1 cellular context compared by ENCODE assay signal in the genomic region with DNA sequence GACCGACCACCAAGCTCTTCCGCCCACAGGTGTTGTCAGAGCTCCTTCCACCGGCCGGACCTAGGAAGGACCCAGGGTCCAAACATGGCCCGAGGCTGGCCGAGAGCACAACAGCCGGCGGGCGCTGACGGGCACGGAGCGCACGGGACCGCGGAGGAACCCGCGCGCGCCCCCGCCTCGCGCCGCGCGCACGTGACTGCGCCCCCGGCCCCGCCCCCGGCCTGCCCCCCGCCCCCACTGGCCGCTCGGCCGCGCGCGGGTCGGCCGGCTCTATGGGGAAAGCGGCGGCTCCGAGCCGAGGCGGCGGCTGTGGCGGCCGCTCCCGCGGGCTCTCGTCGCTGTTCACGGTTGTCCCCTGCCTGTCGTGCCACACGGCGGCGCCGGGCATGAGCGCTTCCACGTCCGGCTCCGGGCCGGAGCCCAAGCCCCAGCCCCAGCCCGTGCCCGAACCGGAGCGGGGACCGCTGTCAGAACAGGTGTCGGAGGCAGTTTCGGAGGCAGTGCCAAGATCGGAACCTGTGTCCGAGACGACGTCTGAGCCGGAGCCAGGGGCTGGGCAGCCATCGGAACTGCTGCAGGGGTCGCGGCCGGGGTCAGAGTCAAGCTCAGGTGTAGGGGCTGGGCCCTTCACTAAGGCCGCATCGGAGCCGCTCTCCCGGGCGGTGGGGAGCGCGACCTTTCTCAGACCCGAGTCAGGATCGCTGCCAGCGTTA.
TF ChIP-seq lines count a peak whose summit lies in the region.

A gene with protein sequence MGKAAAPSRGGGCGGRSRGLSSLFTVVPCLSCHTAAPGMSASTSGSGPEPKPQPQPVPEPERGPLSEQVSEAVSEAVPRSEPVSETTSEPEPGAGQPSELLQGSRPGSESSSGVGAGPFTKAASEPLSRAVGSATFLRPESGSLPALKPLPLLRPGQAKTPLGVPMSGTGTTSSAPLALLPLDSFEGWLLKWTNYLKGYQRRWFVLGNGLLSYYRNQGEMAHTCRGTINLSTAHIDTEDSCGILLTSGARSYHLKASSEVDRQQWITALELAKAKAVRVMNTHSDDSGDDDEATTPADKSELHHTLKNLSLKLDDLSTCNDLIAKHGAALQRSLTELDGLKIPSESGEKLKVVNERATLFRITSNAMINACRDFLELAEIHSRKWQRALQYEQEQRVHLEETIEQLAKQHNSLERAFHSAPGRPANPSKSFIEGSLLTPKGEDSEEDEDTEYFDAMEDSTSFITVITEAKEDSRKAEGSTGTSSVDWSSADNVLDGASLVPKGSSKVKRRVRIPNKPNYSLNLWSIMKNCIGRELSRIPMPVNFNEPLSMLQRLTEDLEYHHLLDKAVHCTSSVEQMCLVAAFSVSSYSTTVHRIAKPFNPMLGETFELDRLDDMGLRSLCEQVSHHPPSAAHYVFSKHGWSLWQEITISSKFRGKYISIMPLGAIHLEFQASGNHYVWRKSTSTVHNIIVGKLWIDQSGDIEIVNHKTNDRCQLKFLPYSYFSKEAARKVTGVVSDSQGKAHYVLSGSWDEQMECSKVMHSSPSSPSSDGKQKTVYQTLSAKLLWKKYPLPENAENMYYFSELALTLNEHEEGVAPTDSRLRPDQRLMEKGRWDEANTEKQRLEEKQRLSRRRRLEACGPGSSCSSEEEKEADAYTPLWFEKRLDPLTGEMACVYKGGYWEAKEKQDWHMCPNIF (plus strand): TSS at position 237 of the 713 bp plus-strand sequence. CDS start 36 bp downstream, at position 273.

TF ChIP-seq in HepG2, 621 proteins besides CTCF, POLR2A, EP300 and RAD21 (continued from another document):
- TF ChIP-seq, protein P1, sequence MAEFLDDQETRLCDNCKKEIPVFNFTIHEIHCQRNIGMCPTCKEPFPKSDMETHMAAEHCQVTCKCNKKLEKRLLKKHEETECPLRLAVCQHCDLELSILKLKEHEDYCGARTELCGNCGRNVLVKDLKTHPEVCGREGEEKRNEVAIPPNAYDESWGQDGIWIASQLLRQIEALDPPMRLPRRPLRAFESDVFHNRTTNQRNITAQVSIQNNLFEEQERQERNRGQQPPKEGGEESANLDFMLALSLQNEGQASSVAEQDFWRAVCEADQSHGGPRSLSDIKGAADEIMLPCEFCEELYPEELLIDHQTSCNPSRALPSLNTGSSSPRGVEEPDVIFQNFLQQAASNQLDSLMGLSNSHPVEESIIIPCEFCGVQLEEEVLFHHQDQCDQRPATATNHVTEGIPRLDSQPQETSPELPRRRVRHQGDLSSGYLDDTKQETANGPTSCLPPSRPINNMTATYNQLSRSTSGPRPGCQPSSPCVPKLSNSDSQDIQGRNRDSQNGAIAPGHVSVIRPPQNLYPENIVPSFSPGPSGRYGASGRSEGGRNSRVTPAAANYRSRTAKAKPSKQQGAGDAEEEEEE (CRISPR knock-in tag; IDR thresholded peaks at IDR 0.05; ENCODE audit: borderline replicate concordance) = no peak
- TF ChIP-seq ZC3H4 (CRISPR knock-in tag; IDR thresholded peaks at IDR 0.05; ENCODE audit: borderline replicate concordance) (no peak), ISX (CRISPR knock-in tag; conservative IDR thresholded peaks at IDR 0.05) (no peak), ZNF777 (CRISPR knock-in tag; IDR thresholded peaks at IDR 0.05) (0 out of 2 replicates have a peak, but pooled peaks have one; percentile 48), GABPB1 (CRISPR knock-in tag; IDR thresholded peaks at IDR 0.05) (peak; percentile 12; the same call in 1 of the 2 replicates)
- TF ChIP-seq, protein P2, sequence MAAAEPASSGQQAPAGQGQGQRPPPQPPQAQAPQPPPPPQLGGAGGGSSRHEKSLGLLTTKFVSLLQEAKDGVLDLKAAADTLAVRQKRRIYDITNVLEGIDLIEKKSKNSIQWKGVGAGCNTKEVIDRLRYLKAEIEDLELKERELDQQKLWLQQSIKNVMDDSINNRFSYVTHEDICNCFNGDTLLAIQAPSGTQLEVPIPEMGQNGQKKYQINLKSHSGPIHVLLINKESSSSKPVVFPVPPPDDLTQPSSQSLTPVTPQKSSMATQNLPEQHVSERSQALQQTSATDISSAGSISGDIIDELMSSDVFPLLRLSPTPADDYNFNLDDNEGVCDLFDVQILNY (CRISPR knock-in tag; conservative IDR thresholded peaks at IDR 0.05) = no peak
- TF ChIP-seq, protein P3, sequence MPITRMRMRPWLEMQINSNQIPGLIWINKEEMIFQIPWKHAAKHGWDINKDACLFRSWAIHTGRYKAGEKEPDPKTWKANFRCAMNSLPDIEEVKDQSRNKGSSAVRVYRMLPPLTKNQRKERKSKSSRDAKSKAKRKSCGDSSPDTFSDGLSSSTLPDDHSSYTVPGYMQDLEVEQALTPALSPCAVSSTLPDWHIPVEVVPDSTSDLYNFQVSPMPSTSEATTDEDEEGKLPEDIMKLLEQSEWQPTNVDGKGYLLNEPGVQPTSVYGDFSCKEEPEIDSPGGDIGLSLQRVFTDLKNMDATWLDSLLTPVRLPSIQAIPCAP (CRISPR knock-in tag; IDR thresholded peaks at IDR 0.05; ENCODE audit: low read depth) = peak; percentile 68; the same call in 1 of the 2 replicates
- TF ChIP-seq, protein P4, sequence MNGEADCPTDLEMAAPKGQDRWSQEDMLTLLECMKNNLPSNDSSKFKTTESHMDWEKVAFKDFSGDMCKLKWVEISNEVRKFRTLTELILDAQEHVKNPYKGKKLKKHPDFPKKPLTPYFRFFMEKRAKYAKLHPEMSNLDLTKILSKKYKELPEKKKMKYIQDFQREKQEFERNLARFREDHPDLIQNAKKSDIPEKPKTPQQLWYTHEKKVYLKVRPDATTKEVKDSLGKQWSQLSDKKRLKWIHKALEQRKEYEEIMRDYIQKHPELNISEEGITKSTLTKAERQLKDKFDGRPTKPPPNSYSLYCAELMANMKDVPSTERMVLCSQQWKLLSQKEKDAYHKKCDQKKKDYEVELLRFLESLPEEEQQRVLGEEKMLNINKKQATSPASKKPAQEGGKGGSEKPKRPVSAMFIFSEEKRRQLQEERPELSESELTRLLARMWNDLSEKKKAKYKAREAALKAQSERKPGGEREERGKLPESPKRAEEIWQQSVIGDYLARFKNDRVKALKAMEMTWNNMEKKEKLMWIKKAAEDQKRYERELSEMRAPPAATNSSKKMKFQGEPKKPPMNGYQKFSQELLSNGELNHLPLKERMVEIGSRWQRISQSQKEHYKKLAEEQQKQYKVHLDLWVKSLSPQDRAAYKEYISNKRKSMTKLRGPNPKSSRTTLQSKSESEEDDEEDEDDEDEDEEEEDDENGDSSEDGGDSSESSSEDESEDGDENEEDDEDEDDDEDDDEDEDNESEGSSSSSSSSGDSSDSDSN (CRISPR knock-in tag; IDR thresholded peaks at IDR 0.05) = peak; percentile 48; the same call in 1 of the 2 replicates
- TF ChIP-seq, protein P5, sequence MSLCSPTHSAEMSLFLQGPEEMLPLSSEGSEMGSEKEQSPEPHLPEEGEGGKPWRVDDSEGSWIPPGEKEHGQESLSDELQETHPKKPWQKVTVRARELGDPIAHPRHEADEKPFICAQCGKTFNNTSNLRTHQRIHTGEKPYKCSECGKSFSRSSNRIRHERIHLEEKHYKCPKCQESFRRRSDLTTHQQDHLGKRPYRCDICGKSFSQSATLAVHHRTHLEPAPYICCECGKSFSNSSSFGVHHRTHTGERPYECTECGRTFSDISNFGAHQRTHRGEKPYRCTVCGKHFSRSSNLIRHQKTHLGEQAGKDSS (CRISPR knock-in tag; IDR thresholded peaks at IDR 0.05; ENCODE audit: borderline replicate concordance, low read depth) = 0 out of 2 replicates have a peak, but pooled peaks have one; percentile 22
- TF ChIP-seq, protein P6, sequence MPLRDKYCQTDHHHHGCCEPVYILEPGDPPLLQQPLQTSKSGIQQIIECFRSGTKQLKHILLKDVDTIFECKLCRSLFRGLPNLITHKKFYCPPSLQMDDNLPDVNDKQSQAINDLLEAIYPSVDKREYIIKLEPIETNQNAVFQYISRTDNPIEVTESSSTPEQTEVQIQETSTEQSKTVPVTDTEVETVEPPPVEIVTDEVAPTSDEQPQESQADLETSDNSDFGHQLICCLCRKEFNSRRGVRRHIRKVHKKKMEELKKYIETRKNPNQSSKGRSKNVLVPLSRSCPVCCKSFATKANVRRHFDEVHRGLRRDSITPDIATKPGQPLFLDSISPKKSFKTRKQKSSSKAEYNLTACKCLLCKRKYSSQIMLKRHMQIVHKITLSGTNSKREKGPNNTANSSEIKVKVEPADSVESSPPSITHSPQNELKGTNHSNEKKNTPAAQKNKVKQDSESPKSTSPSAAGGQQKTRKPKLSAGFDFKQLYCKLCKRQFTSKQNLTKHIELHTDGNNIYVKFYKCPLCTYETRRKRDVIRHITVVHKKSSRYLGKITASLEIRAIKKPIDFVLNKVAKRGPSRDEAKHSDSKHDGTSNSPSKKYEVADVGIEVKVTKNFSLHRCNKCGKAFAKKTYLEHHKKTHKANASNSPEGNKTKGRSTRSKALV (CRISPR knock-in tag; IDR thresholded peaks at IDR 0.05) = 0 out of 2 replicates have a peak, but pooled peaks have one; percentile 44
- TF ChIP-seq, protein P7, sequence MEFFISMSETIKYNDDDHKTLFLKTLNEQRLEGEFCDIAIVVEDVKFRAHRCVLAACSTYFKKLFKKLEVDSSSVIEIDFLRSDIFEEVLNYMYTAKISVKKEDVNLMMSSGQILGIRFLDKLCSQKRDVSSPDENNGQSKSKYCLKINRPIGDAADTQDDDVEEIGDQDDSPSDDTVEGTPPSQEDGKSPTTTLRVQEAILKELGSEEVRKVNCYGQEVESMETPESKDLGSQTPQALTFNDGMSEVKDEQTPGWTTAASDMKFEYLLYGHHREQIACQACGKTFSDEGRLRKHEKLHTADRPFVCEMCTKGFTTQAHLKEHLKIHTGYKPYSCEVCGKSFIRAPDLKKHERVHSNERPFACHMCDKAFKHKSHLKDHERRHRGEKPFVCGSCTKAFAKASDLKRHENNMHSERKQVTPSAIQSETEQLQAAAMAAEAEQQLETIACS (CRISPR knock-in tag; IDR thresholded peaks at IDR 0.05) = peak; percentile 68
TF ChIP-seq in HepG2: peak in this region for 9.
